Comparison of ENCODE assay signal across 9 cellular contexts in the genomic region with DNA sequence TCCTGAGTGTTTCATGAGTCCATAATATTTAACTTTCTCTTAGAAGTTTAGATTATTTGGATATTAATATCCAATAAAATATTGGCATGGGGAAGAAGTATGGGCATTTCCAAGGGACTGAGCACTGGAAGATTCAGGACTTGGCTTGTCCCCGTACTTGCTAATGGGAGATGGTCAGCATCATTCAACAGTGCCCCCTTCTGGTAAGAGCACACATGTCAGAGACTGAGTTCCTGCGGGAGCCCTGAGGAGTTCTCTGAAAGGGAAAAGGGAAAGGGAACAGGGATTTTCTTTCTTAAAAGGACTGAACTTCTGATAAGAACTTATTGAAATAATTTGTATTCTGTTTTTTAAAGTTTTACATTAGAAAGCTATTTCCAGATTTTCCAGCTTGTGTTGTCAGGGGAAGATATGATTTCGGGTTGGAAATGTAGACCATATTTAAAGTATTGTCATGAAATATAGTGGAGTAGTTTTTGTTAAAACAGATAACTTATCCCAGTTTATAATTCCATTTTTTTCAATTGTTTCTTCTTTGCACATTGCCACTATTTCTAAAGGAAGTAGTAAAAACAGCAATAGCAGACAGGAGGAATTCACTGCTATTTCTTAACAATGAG. TPM values are rescaled to one million over a fixed set of nuclear protein-coding genes. Genes with fewer than 3 reads are reported as not detected.
DNase-seq lines count a peak whose midpoint lies in the region; ATAC-seq, FAIRE-seq and TF ChIP-seq lines count a peak whose summit lies in the region.
"Had no signal": no experiment of that assay in that cellular context is flagged by ENCODE, and none has a peak within 500 bp of the region (broad histone marks: within the 10 kb centered on the region; RNA-seq: fewer than 3 reads in every experiment).

No MANE protein-coding gene starts in this region.

- TF ChIP-seq CTCF in tibial artery (IDR thresholded peaks at IDR 0.05) = peak; percentile 78

- no peak for ATAC-seq in GM19324 (IDR thresholded peaks at IDR 0.05; ENCODE audit: low FRiP score, unreplicated experiment)

- H3K27ac ChIP-seq in epithelial cell of prostate (no peak overlapping the region), tibial artery (peak overlapping the region; percentile 5 to 42)

- FAIRE-seq in H54 (lab: Jason Lieb, UNC) = peak; percentile 93

- peaks cover 0 to 30% (median 2%) of the 10 kb centered on the region in 4 donors for H3K4me1 ChIP-seq in tibial artery

- DNase-seq in CD1c-positive myeloid dendritic cell (ENCODE audit: extremely low spot score) = peak; percentile 75
- DNase-seq in H54 (ENCODE audit: insufficient read length, low spot score) = peak; percentile 23
- peak; percentile 46 for DNase-seq in NCI-H345 treated with DMSO at 0.1 percent for 48 hours (lab: John Stamatoyannopoulos, UW; ENCODE audit: unreplicated experiment)
- peak; percentile 49 for DNase-seq in activated CD4-positive, alpha-beta T cell treated with anti-CD3 and anti-CD28 coated beads for 48 hours
- DNase-seq in epithelial cell of prostate (ENCODE audit: low read depth, low spot score) = peak; percentile 14
- DNase-seq in myocyte (ENCODE audit: low read depth) = peak; percentile 83
- DNase-seq in tibial artery = peak; percentile 68 to 78

- no peaks in the 10 kb centered on the region for H3K9me3 ChIP-seq in tibial artery

- intact Hi-C loops in tibial artery (cut with DNase I; ENCODE audit: low total_unique reads) = no loop called here

- no peaks in the 10 kb centered on the region for H3K36me3 ChIP-seq in tibial artery

- no peak for TF ChIP-seq POLR2A in H54 (IDR thresholded peaks at IDR 0.05; ENCODE audit: low read depth, low read length)

- no peaks in the 10 kb centered on the region for H3K27me3 ChIP-seq in tibial artery

- H3K4me3 ChIP-seq in tibial artery = no peak overlapping the region

RNA-seq across cellular contexts. Expression of a gene that starts 59.8 kb away (rescaled TPM):
- total RNA-seq in myocyte = not detected in 2 replicates
- not detected for polyA plus RNA-seq in myocyte (2012)
- total RNA-seq: T-helper 1 cell treated with Interleukin-12 subunit alpha and Interleukin-12 subunit beta and Interleukin-4 antibody, amounts not matched to agents 30 ng/mL and 1 ng/mL, for 36 hours had no signal

Comparison
In these comparisons a context has a peak if more than half of its experiments do, and no peak if none do; other contexts are left out.
1. DNase-seq: peak in every context shown above with its lines; median percentile 83 in myocyte; 75 in CD1c-positive myeloid dendritic cell; 73 in tibial artery; 49 in activated CD4-positive, alpha-beta T cell treated with anti-CD3 and anti-CD28 coated beads for 48 hours; 46 in NCI-H345 treated with DMSO at 0.1 percent for 48 hours; 23 in H54; 14 in epithelial cell of prostate.